ENCODE assay signal across 13 cellular contexts in the genomic region with DNA sequence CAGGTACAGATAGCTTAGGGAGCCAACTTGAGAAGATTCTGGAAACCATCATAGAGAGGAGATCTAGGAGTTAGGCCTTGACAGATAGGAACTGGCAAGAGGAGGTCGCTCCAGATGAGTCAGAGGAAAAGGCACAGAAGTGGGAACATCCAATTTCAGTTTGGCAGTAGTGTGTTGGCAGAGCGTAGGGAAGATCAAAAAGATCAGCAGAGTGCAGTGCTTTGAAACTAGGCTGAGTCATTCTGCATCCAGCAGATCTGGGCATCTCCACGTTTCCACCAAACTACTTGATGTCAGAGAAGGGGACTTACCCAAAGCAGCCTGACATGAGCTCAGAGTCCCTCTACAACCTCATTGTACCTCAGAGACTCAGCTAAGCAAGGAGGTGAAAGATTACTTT. TPM values are rescaled to one million over a fixed set of nuclear protein-coding genes. Genes with fewer than 3 reads are reported as not detected.
DNase-seq lines count a peak whose midpoint lies in the region; ATAC-seq lines count a peak whose summit lies in the region.
"Had no signal": no experiment of that assay in that cellular context is flagged by ENCODE, and none has a peak within 500 bp of the region (broad histone marks: within the 10 kb centered on the region; RNA-seq: fewer than 3 reads in every experiment).

No MANE protein-coding gene starts in this region.

- no peak for ATAC-seq in HG03280 (IDR thresholded peaks at IDR 0.05; ENCODE audit: unreplicated experiment)
- ATAC-seq: SK-N-SH treated with all-trans-retinoic acid at 6 μM for 48 hours had no signal

- DNase-seq in Ammon's horn (ENCODE audit: low spot score) (peak; percentile 28), Daoy (ENCODE audit: low read depth) (peak; percentile 41), LHCN-M2 (ENCODE audit: low read depth) (peak; percentile 1), kidney tubule cell (ENCODE audit: low spot score) (peak; percentile 28), DMS79 treated with DMSO at 0.1 percent for 48 hours (lab: John Stamatoyannopoulos, UW) (no peak), HK-2 (ENCODE audit: unreplicated experiment) (no peak)
- DNase-seq: amniotic stem cell, NCI-H1930 had no signal

RNA-seq across cellular contexts. Expression of gene GAB4, which starts 58.5 kb away (rescaled TPM):
- 0.09 TPM in 1 of 2 replicates, not detected in the other for total RNA-seq in Daoy (2014; rRNA removed; shearing (Covaris generic))
- total RNA-seq in LHCN-M2 (2014; rRNA removed), result not detected in 2 replicates
- not detected for polyA plus RNA-seq in LHCN-M2 (2012)
- total RNA-seq: right atrium auricular region, thoracic aorta had no signal
- polyA plus RNA-seq: IgD-negative memory B cell had no signal

Comparison
In these comparisons a context has a peak if more than half of its experiments do, and no peak if none do; other contexts are left out.
1. DNase-seq: peak in Ammon's horn (single experiment), Daoy (single experiment), LHCN-M2 (single experiment) and kidney tubule cell (single experiment); none in DMS79 treated with DMSO at 0.1 percent for 48 hours (single experiment) and HK-2 (single experiment).